ENCODE assay signal across 11 cellular contexts in genomic region chr16:89411335-89411850, GRCh38.
DNase-seq lines count a peak whose midpoint lies in the region; ATAC-seq and TF ChIP-seq lines count a peak whose summit lies in the region.
"Had no signal": no experiment of that assay in that cellular context is flagged by ENCODE, and none has a peak within 500 bp of the region (broad histone marks: within the 10 kb centered on the region; RNA-seq: fewer than 3 reads in every experiment).

No MANE protein-coding gene starts in this region.

- intact Hi-C loops in CD8-positive, alpha-beta T cell (cut with DNase I, micrococcal nuclease) = no loop called here

- H3K36me3 Mint-ChIP-seq in CD8-positive, alpha-beta T cell = peaks cover 14% of the 10 kb centered on the region
- peaks cover 12% of the 10 kb centered on the region for H3K36me3 Mint-ChIP-seq in T-helper 2 cell treated with Interferon-gamma antibody and Interleukin-4, amounts not matched to agents 5 μg/mL and 100 μg/mL, for 36 hours (ENCODE audit: low read depth)
- H3K36me3 Mint-ChIP-seq in progenitor cell of endocrine pancreas (ENCODE audit: insufficient read depth) = no peaks in the 10 kb centered on the region

- H3K27ac ChIP-seq in CD8-positive, alpha-beta T cell (ENCODE audit: low read depth, low read length) = peak overlapping the region; percentile 38
- peak overlapping the region; percentile 60 to 69 for H3K27ac ChIP-seq in esophagus (ENCODE audit: low read depth in 2 of 2, low read length in 1 of 2)

- peak overlapping the region; percentile 87 for H3K27ac Mint-ChIP-seq in CD8-positive, alpha-beta T cell
- peak overlapping the region; percentile 82 for H3K27ac Mint-ChIP-seq in T-helper 2 cell treated with Interferon-gamma antibody and Interleukin-4, amounts not matched to agents 5 μg/mL and 100 μg/mL, for 36 hours
- peak overlapping the region; percentile 44 for H3K27ac Mint-ChIP-seq in progenitor cell of endocrine pancreas

- no peak for TF ChIP-seq CTCF in CD8-positive, alpha-beta T cell (IDR thresholded peaks at IDR 0.05)
- no peak for TF ChIP-seq CTCF in progenitor cell of endocrine pancreas (IDR thresholded peaks at IDR 0.05; ENCODE audit: unreplicated experiment)

- H3K4me3 ChIP-seq in CD8-positive, alpha-beta T cell (ENCODE audit: low read depth, low read length) = no peak overlapping the region
- no peak overlapping the region for H3K4me3 ChIP-seq in esophagus (ENCODE audit: low read depth in 1 of 2, low read length in 2 of 2)

- 54 to 57% methylated on average over 10 of the region's 10 CpGs for WGBS in esophagus, 2 donors

- POLR2A ChIA-PET in CD8-positive, alpha-beta T cell (lab: Charles Lee) = interaction anchor here (1.0 to 1.4 kb wide), 2 partner anchors 73 to 147 kb away, joined by 3 to 7 read pairs; no protein-coding TSS in a partner anchor

- no peaks in the 10 kb centered on the region for H3K27me3 ChIP-seq in CD8-positive, alpha-beta T cell (ENCODE audit: insufficient read depth, low read length)
- H3K27me3 ChIP-seq in esophagus (ENCODE audit: control insufficient read depth in 1 of 2, insufficient read depth in 2 of 2, low read length in 2 of 2) = no peaks in the 10 kb centered on the region

- H3K27me3 Mint-ChIP-seq in CD8-positive, alpha-beta T cell (ENCODE audit: low read depth) = no peaks in the 10 kb centered on the region
- H3K27me3 Mint-ChIP-seq in T-helper 2 cell treated with Interferon-gamma antibody and Interleukin-4, amounts not matched to agents 5 μg/mL and 100 μg/mL, for 36 hours (ENCODE audit: low read depth) = no peaks in the 10 kb centered on the region
- no peaks in the 10 kb centered on the region for H3K27me3 Mint-ChIP-seq in progenitor cell of endocrine pancreas

- no peaks in the 10 kb centered on the region for H3K9me3 Mint-ChIP-seq in CD8-positive, alpha-beta T cell
- H3K9me3 Mint-ChIP-seq in T-helper 2 cell treated with Interferon-gamma antibody and Interleukin-4, amounts not matched to agents 5 μg/mL and 100 μg/mL, for 36 hours = no peaks in the 10 kb centered on the region
- no peaks in the 10 kb centered on the region for H3K9me3 Mint-ChIP-seq in progenitor cell of endocrine pancreas (ENCODE audit: low read depth)

- peak overlapping the region; percentile 32 for H3K4me3 Mint-ChIP-seq in CD8-positive, alpha-beta T cell
- H3K4me3 Mint-ChIP-seq in T-helper 2 cell treated with Interferon-gamma antibody and Interleukin-4, amounts not matched to agents 5 μg/mL and 100 μg/mL, for 36 hours = peak overlapping the region; percentile 59
- H3K4me3 Mint-ChIP-seq in progenitor cell of endocrine pancreas (ENCODE audit: low read depth) = no peak overlapping the region

- CTCF ChIA-PET in CD8-positive, alpha-beta T cell (lab: Charles Lee) = interaction anchor here (1.0 to 2.0 kb wide), 3 partner anchors 9 to 100 kb away, joined by 3 to 5 read pairs (median 3); no protein-coding TSS in a partner anchor

- in situ Hi-C loops in ACHN (cut with HindIII; ENCODE audit: low pct_ligation_motif_present, low pct_unique_long_range_greater_than_20kb, low sequenced_read_pairs) = no loop called here

- DNase-seq in CD8-positive, alpha-beta T cell = no peak
- no peak for DNase-seq in T-helper 2 cell treated with Interferon-gamma antibody and Interleukin-4, amounts not matched to agents 5 μg/mL and 100 μg/mL, for 36 hours (ENCODE audit: low spot score)
- DNase-seq in progenitor cell of endocrine pancreas (ENCODE audit: low spot score, unreplicated experiment) = no peak
- DNase-seq in ACHN = no peak
- DNase-seq in superior temporal gyrus (ENCODE audit: extremely low spot score) = no peak
- DNase-seq in NCI-H1092 treated with DMSO at 0.1 percent for 48 hours (lab: John Stamatoyannopoulos, UW) = no peak
- DNase-seq in activated CD4-positive, CD25-positive, alpha-beta regulatory T cell (lab: John Stamatoyannopoulos, UW) = no peak
- DNase-seq: DND-41, KG1, NCI-H2171 had no signal

- ATAC-seq in CD8-positive, alpha-beta T cell = no peak

- peaks cover 80% of the 10 kb centered on the region for H3K4me1 Mint-ChIP-seq in CD8-positive, alpha-beta T cell (ENCODE audit: low read depth)
- peaks cover 58% of the 10 kb centered on the region for H3K4me1 Mint-ChIP-seq in T-helper 2 cell treated with Interferon-gamma antibody and Interleukin-4, amounts not matched to agents 5 μg/mL and 100 μg/mL, for 36 hours (ENCODE audit: low read depth)
- peaks cover 58% of the 10 kb centered on the region for H3K4me1 Mint-ChIP-seq in progenitor cell of endocrine pancreas (ENCODE audit: low read depth)

- H3K4me1 ChIP-seq in CD8-positive, alpha-beta T cell (ENCODE audit: insufficient read depth, low read length) = peaks cover 92% of the 10 kb centered on the region
- peaks cover 27 to 37% of the 10 kb centered on the region in 2 donors for H3K4me1 ChIP-seq in esophagus (ENCODE audit: control insufficient read depth in 2 of 2, insufficient read depth in 2 of 2, low read length in 1 of 2)

- peaks cover 5% of the 10 kb centered on the region for H3K36me3 ChIP-seq in CD8-positive, alpha-beta T cell (ENCODE audit: insufficient read depth, low read length)
- H3K36me3 ChIP-seq in esophagus (ENCODE audit: control insufficient read depth in 2 of 2, insufficient read depth in 2 of 2, low read length in 1 of 2) = no peaks in the 10 kb centered on the region

- H3K9me3 ChIP-seq in CD8-positive, alpha-beta T cell (ENCODE audit: low read length) = no peaks in the 10 kb centered on the region
- H3K9me3 ChIP-seq in esophagus (ENCODE audit: control insufficient read depth in 2 of 2, insufficient read depth in 1 of 2, low read depth in 1 of 2, low read length in 1 of 2) = no peaks in the 10 kb centered on the region
